ENCODE assay signal across 1 cellular context in the genomic region with DNA sequence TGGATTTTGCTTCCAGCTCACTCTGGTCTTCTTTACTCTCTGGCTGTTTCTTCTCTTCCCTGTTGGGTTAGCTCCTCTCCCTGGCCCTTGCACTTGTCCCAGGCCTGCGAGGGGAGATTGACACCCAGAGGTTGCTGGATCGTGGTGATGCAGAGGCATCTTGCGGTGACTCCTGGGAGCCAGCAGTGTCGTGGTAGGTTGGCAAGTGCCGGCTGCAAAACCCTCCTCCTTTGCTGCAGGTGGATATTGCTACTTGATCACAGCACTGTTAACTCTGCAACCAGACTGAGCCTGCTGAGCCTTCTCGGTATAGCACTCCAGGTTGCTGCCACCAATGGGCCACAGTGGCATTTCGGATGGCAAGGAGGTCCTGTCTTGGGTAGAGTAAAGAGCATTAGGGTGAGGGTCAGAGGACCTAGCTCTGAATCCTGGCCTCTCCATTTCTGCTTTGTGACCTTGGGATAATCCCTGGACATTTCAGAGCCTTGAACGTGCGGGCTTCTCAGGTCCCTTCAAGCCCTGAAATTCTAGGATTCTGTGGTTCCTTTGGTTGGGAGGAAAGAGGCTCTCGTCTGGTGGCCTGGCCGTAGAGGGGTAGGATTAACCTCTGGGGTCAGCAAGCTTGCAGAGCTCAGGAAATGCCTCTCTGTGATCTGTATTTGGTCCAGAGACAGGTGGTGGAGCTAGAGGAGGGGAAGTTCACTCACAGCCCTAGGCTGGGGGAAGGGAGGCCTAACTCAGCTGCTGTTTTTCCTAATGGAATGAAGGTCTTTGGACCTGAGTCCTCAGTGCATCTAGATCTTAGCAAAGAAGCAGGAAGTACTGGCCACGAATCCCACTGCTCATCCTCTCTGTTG.
TF ChIP-seq lines count a peak whose summit lies in the region.

No MANE protein-coding gene starts in this region.

TF ChIP-seq in H1, 55 proteins besides CTCF, POLR2A, EP300 and RAD21:
- no peak for TF ChIP-seq HDAC6 (IDR thresholded peaks at IDR 0.05; ENCODE audit: low read depth, low read length)
- no peak for TF ChIP-seq SP1 (IDR thresholded peaks at IDR 0.05; ENCODE audit: low read depth, low read length)
- no peak for TF ChIP-seq SP4 (IDR thresholded peaks at IDR 0.05; ENCODE audit: low read length)
- TF ChIP-seq KDM5A (IDR thresholded peaks at IDR 0.05; ENCODE audit: low read length): no peak
- TF ChIP-seq TCF12 (IDR thresholded peaks at IDR 0.05; ENCODE audit: low read depth, low read length): no peak
- TF ChIP-seq NANOG (IDR thresholded peaks at IDR 0.05; ENCODE audit: insufficient read depth, low read depth, low read length, poor library complexity, severe bottlenecking): no peak
- no peak for TF ChIP-seq MAFK (IDR thresholded peaks at IDR 0.05; ENCODE audit: low read depth, low read length)
- TF ChIP-seq SAP30 (IDR thresholded peaks at IDR 0.05; ENCODE audit: insufficient read depth, insufficient replicate concordance, low read length): no peak
